ENCODE assay signal across 8 cellular contexts in the genomic region with DNA sequence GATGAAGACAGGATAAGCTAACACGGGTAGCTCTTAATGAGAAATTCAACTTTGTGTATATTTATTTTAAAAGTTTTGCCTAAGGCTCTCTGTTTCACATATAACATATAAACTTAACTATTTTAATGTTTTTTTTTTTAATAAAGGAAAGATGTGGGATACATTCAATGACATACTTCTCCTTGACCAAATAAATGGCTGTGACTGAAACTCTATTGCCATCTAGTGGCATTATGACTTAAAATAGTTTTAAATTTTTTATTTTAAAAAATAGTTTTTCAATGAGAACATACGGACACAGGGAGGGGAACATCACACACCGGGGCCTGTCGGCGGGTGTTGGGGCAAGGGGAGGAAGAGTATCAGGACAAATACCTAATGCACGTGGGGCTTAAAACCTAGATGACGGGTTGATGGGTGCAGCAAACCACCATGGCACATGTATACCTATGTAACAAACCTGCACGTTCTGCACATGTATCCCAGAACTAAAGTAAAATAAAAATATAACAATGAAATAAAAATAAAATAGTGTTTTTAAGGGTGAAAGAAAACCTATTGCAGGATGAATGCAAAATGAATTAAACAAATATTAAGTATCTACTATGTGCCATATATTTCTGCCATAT.
A peak's percentile ranks its signal among the peaks of the same experiment; 100 is the strongest.
DNase-seq lines count a peak whose midpoint lies in the region; ATAC-seq and TF ChIP-seq lines count a peak whose summit lies in the region.

No MANE protein-coding gene starts in this region.

- H3K9me3 Mint-ChIP-seq in nephron progenitor cell = no peaks in the 10 kb centered on the region

- H3K4me3 Mint-ChIP-seq in nephron progenitor cell = no peak overlapping the region

- no peak for ATAC-seq in GM18517 (IDR thresholded peaks at IDR 0.05; ENCODE audit: unreplicated experiment)

- no peaks in the 10 kb centered on the region for H3K27me3 Mint-ChIP-seq in nephron progenitor cell (ENCODE audit: low read depth, poor library complexity)

- H3K4me3 ChIP-seq in cardiac fibroblast (replicated peaks in 1 of 2; ENCODE audit: low read depth in 2 of 2, low read length in 2 of 2) = no peak overlapping the region

- H3K36me3 Mint-ChIP-seq in nephron progenitor cell (ENCODE audit: low read depth) = no peaks in the 10 kb centered on the region

- H3K27ac Mint-ChIP-seq in nephron progenitor cell = no peak overlapping the region

- CTCF ChIA-PET in GM10248 (lab: Yijun Ruan, JAX) = interaction anchor here (0.6 to 3.7 kb wide), 36 partner anchors 10 to 690 kb away, joined by 3 to 23 read pairs (median 4); a partner anchor contains a TSS

- DNase-seq in NCI-H510A treated with DMSO at 0.1 percent for 48 hours (lab: John Stamatoyannopoulos, UW) (peak; percentile 50), NCI-H510A (lab: John Stamatoyannopoulos, UW) (no peak), NCI-H345 treated with DMSO at 0.1 percent for 48 hours (lab: John Stamatoyannopoulos, UW; ENCODE audit: unreplicated experiment) (peak; percentile 25), cardiac fibroblast (ENCODE audit: low read depth in 2 of 2) (peak; percentile 70 to 79), nephron progenitor cell (no peak), ureter (ENCODE audit: low spot score) (no peak), GM10248 (ENCODE audit: extremely low spot score) (no peak)

- POLR2A ChIA-PET in GM10248 (lab: Yijun Ruan, JAX) = no interaction called here

- TF ChIP-seq CTCF in cardiac fibroblast (IDR thresholded peaks at IDR 0.05; ENCODE audit: low read depth, low read length) (peak; percentile 47), nephron progenitor cell (IDR thresholded peaks at IDR 0.05) (peak; percentile 60), GM10248 (IDR thresholded peaks at IDR 0.05; ENCODE audit: control extremely low read depth, extremely low read depth, low read depth, missing control alignments) (no peak)

- no peaks in the 10 kb centered on the region for H3K4me1 Mint-ChIP-seq in nephron progenitor cell

Comparison
In these comparisons a context has a peak if more than half of its experiments do, and no peak if none do; other contexts are left out.
1. DNase-seq: peak in NCI-H510A treated with DMSO at 0.1 percent for 48 hours (single experiment), NCI-H345 treated with DMSO at 0.1 percent for 48 hours (single experiment) and cardiac fibroblast (2 of 2); none in NCI-H510A (single experiment), nephron progenitor cell (single experiment), ureter (single experiment) and GM10248 (single experiment).